9 cellular contexts compared by ENCODE assay signal in genomic region chr9:128690684-128691034, GRCh38. TPM values are rescaled to one million over a fixed set of nuclear protein-coding genes. Genes with fewer than 3 reads are reported as not detected.
DNase-seq lines count a peak whose midpoint lies in the region; ATAC-seq, FAIRE-seq and TF ChIP-seq lines count a peak whose summit lies in the region.
"Had no signal": no experiment of that assay in that cellular context is flagged by ENCODE, and none has a peak within 500 bp of the region (broad histone marks: within the 10 kb centered on the region; RNA-seq: fewer than 3 reads in every experiment).

No MANE protein-coding gene starts in this region.

- FAIRE-seq in GM19239 (lab: Jason Lieb, UNC) = no peak
- FAIRE-seq: G401.6 had no signal

- no peaks in the 10 kb centered on the region for H3K9me3 Mint-ChIP-seq in mesothelial cell of epicardium

- DNase-seq in left ventricle myocardium inferior (no peak), left ventricle myocardium superior (no peak), breast epithelium (ENCODE audit: low spot score in 2 of 2) (no peak), mesothelial cell of epicardium (ENCODE audit: low spot score in 2 of 2, unreplicated experiment in 2 of 2) (no peak), uterus (no peak), GM19239 (ENCODE audit: insufficient read length, low spot score) (no peak)

- H3K9me3 ChIP-seq in left ventricle myocardium inferior (replicated peaks) = no peaks in the 10 kb centered on the region
- no peaks in the 10 kb centered on the region for H3K9me3 ChIP-seq in breast epithelium
- H3K9me3 ChIP-seq in uterus = no peaks in the 10 kb centered on the region

- H3K27ac Mint-ChIP-seq in mesothelial cell of epicardium = peak overlapping the region; percentile 100

- no peak for ATAC-seq in left ventricle myocardium superior
- ATAC-seq in GM21367 (IDR thresholded peaks at IDR 0.05; ENCODE audit: unreplicated experiment) = no peak
- ATAC-seq in HG02678 (IDR thresholded peaks at IDR 0.05; ENCODE audit: unreplicated experiment) = no peak

- no peak for TF ChIP-seq POLR2A in breast epithelium (IDR thresholded peaks at IDR 0.05)
- no peak for TF ChIP-seq POLR2A in uterus (IDR thresholded peaks at IDR 0.05)

- H3K36me3 Mint-ChIP-seq in mesothelial cell of epicardium = peaks cover 23% of the 10 kb centered on the region

- no peaks in the 10 kb centered on the region for H3K27me3 ChIP-seq in left ventricle myocardium inferior (ENCODE audit: low read depth)
- H3K27me3 ChIP-seq in breast epithelium = no peaks in the 10 kb centered on the region
- H3K27me3 ChIP-seq in uterus = no peaks in the 10 kb centered on the region

- H3K36me3 ChIP-seq in left ventricle myocardium inferior (peaks cover 38% of the 10 kb centered on the region), breast epithelium (no peaks in the 10 kb centered on the region), uterus (no peaks in the 10 kb centered on the region)

- H3K4me3 Mint-ChIP-seq in mesothelial cell of epicardium = peak overlapping the region; percentile 100

- intact Hi-C loops in left ventricle myocardium inferior (cut with micrococcal nuclease) (no loop called here), left ventricle myocardium superior (cut with micrococcal nuclease) (no loop called here), breast epithelium (cut with DNase I; ENCODE audit: low total_unique reads) (no loop called here), uterus (cut with DNase I; ENCODE audit: low total_unique reads) (no loop called here)

- H3K4me3 ChIP-seq in left ventricle myocardium inferior = peak overlapping the region; percentile 81
- peak overlapping the region; percentile 69 to 95 (median 83) for H3K4me3 ChIP-seq in breast epithelium
- peak overlapping the region; percentile 62 to 87 for H3K4me3 ChIP-seq in uterus

- peaks cover 28% of the 10 kb centered on the region for H3K4me1 Mint-ChIP-seq in mesothelial cell of epicardium

- TF ChIP-seq CTCF in left ventricle myocardium inferior (IDR thresholded peaks at IDR 0.05; ENCODE audit: borderline replicate concordance) = no peak
- no peak for TF ChIP-seq CTCF in breast epithelium (IDR thresholded peaks at IDR 0.05)
- TF ChIP-seq CTCF in mesothelial cell of epicardium (IDR thresholded peaks at IDR 0.05; ENCODE audit: unreplicated experiment) = no peak
- no peak for TF ChIP-seq CTCF in uterus (IDR thresholded peaks at IDR 0.05)

- no peaks in the 10 kb centered on the region for H3K27me3 Mint-ChIP-seq in mesothelial cell of epicardium (ENCODE audit: low read depth)

- H3K27ac ChIP-seq in left ventricle myocardium inferior (replicated peaks) (peak overlapping the region; percentile 98), breast epithelium (peak overlapping the region; percentile 72 to 96), uterus (peak overlapping the region in 1 of 2 donors; percentile 95)

- H3K4me1 ChIP-seq in left ventricle myocardium inferior (peaks cover 30% of the 10 kb centered on the region), breast epithelium (peaks cover 4 to 8% of the 10 kb centered on the region in 2 donors), uterus (peaks cover 0 to 9% of the 10 kb centered on the region in 2 donors)

RNA-seq across cellular contexts. Expression of gene SET, which starts 1.6 kb away (rescaled TPM):
- total RNA-seq in left ventricle myocardium inferior (168 TPM), left ventricle myocardium superior (201 TPM), breast epithelium (100 to 1,000 TPM; 142 to 168 (median 158) TPM), mesothelial cell of epicardium (443 to 471 TPM (median 467 TPM) in 3 replicates), uterus (100 to 1,000 TPM in 3 of 4 donors, 10 to 100 TPM in 1; 79.9 to 481 (median 197) TPM)

RNA-seq across cellular contexts. Expression of gene PKN3, which starts 11.6 kb away (rescaled TPM):
- total RNA-seq in left ventricle myocardium inferior (6.3 TPM), left ventricle myocardium superior (5.9 TPM), breast epithelium (1 to 10 TPM; 2.6 to 8.5 (median 7.0) TPM), mesothelial cell of epicardium (5.2 to 6.6 TPM (median 5.9 TPM) in 3 replicates), uterus (10 to 100 TPM in 1 of 4 donors, 1 to 10 TPM in 3; 2.4 to 19.5 (median 4.5) TPM)

RNA-seq across cellular contexts. Expression of gene ZDHHC12, which starts 33.3 kb away (rescaled TPM):
- total RNA-seq in left ventricle myocardium inferior (6.3 TPM), left ventricle myocardium superior (5.7 TPM), breast epithelium (10 to 100 TPM; 15.7 to 33.7 (median 30.2) TPM), mesothelial cell of epicardium (20.7 to 22.6 TPM (median 21.6 TPM) in 3 replicates), uterus (10 to 100 TPM in 1 of 4 donors, 1 to 10 TPM in 2, under 1 TPM in 1; 0.59 to 11.7 (median 6.5) TPM)

RNA-seq across cellular contexts. Expression of gene DYNC2I2, which starts 34.0 kb away (rescaled TPM):
- 32.7 TPM for total RNA-seq in left ventricle myocardium inferior
- total RNA-seq in left ventricle myocardium superior = 36.8 TPM
- total RNA-seq in breast epithelium = 10 to 100 TPM; 23.7 to 67.0 (median 54.1) TPM
- 35.2 to 38.3 TPM (median 37.2 TPM) in 3 replicates for total RNA-seq in mesothelial cell of epicardium
- 10 to 100 TPM; 21.4 to 44.8 (median 41.1) TPM for total RNA-seq in uterus
